8 cellular contexts compared by ENCODE assay signal in the genomic region with DNA sequence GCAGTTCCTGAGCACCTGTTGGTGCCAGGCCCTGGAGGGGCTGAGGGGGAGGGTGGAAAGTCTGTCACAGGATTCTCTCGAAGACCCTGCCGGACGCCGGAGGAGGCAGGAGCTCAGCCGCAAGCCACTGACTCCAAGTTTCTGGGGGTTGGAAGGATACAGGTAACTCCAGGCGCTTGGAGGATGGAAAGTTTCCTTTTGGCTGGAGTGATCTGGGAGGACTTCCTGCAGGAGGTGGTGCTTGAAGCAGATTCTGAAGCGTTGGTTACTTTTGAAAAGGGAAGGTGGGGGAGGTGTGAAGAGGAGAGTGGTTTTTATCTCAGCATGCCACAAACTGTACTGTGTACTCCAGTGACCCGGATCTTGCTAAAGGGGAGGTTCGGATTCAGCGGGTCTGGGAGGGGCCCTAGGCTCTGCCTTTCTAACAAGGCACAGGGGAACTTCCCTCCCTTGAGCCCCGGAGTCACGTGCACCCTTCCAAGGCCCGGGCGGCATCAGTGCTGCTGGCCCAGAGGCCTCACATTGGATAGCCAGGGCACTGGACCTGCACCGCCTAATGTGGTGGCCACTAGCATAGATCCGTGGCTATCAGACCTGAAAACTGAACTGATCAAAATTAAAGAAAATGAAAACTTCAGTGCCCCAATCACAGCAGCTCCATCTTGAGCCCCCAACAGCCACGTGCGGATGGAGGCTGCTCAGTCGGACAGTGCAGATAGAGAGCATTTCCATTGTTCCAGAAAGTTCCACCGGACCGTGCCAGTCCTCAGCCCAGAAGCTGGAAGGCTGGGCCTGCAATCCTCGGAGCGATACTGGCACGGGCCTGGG. TPM values are rescaled to one million over a fixed set of nuclear protein-coding genes. Genes with fewer than 3 reads are reported as not detected.
DNase-seq lines count a peak whose midpoint lies in the region; ATAC-seq and TF ChIP-seq lines count a peak whose summit lies in the region.

No MANE protein-coding gene starts in this region.

- WGBS in endodermal cell (ENCODE audit: insufficient coverage in 1 of 2, insufficient read length in 1 of 2), 2 experiments: 84 to 87% methylated on average over 20 to 24 of the region's 24 CpGs
- WGBS in stomach, 5 donors: 44 to 68% (median 63%) methylated on average over 24 of the region's 24 CpGs

- H3K9me3 ChIP-seq in DOHH2 (ENCODE audit: control insufficient read depth, insufficient read depth, low read length) (no peaks in the 10 kb centered on the region), endodermal cell (ENCODE audit: control insufficient read depth, low read length) (no peaks in the 10 kb centered on the region), stomach (no peaks in the 10 kb centered on the region)

- no peaks in the 10 kb centered on the region for H3K27me3 Mint-ChIP-seq in endodermal cell (ENCODE audit: insufficient read depth)

- H3K4me3 ChIP-seq in DOHH2 (ENCODE audit: low read length): no peak overlapping the region
- H3K4me3 ChIP-seq in endodermal cell (ENCODE audit: low read length): no peak overlapping the region
- peak overlapping the region in 1 of 4 donors; percentile 13 for H3K4me3 ChIP-seq in stomach

- intact Hi-C loops in stomach (cut with DNase I; ENCODE audit: low total_unique reads): no loop called here

- H3K9me3 Mint-ChIP-seq in endodermal cell: no peaks in the 10 kb centered on the region

- H3K27me3 ChIP-seq in DOHH2 (ENCODE audit: control insufficient read depth, low read length): peaks cover 25% of the 10 kb centered on the region
- H3K27me3 ChIP-seq in endodermal cell (ENCODE audit: control insufficient read depth, insufficient read depth, low read length, poor library complexity, severe bottlenecking): no peaks in the 10 kb centered on the region
- no peaks in the 10 kb centered on the region for H3K27me3 ChIP-seq in stomach

- no peak for TF ChIP-seq POLR2A in stomach (IDR thresholded peaks at IDR 0.05)

- H3K9me2 ChIP-seq in DOHH2 (replicated peaks; ENCODE audit: control insufficient read depth, low read length): no peaks in the 10 kb centered on the region

- no peak for TF ChIP-seq CTCF in DOHH2 (IDR thresholded peaks at IDR 0.05; ENCODE audit: low read depth, low read length, poor library complexity, severe bottlenecking)
- no peak for TF ChIP-seq CTCF in endodermal cell (conservative IDR thresholded peaks at IDR 0.05)
- TF ChIP-seq CTCF in stomach (IDR thresholded peaks at IDR 0.05): no peak
- no peak for TF ChIP-seq CTCF in omental fat pad (IDR thresholded peaks at IDR 0.05)

- H3K4me2 ChIP-seq in DOHH2 (ENCODE audit: low read length): peak overlapping the region; percentile 46

- no peak for TF ChIP-seq EP300 in stomach (IDR thresholded peaks at IDR 0.05)

- H3K4me3 Mint-ChIP-seq in endodermal cell: no peak overlapping the region

- peaks cover 2% of the 10 kb centered on the region; the same call in 1 of the 2 replicates for H3K79me2 ChIP-seq in DOHH2 (ENCODE audit: control insufficient read depth, low read length)

- H3F3A ChIP-seq in DOHH2 (ENCODE audit: control insufficient read depth, insufficient read depth): no peaks in the 10 kb centered on the region

- H3K4me1 Mint-ChIP-seq in endodermal cell: peaks cover 59% of the 10 kb centered on the region

- H3K9ac ChIP-seq in endodermal cell (ENCODE audit: extremely low read depth, low read length, poor library complexity, severe bottlenecking): no peak overlapping the region

- H3K27ac ChIP-seq in DOHH2 (ENCODE audit: low read depth, low read length): no peak overlapping the region
- H3K27ac ChIP-seq in endodermal cell (ENCODE audit: low read depth, low read length): no peak overlapping the region
- H3K27ac ChIP-seq in stomach: peak overlapping the region; percentile 49 to 80 (median 71)

- peaks cover 19% of the 10 kb centered on the region for H4K20me1 ChIP-seq in DOHH2 (ENCODE audit: control insufficient read depth, insufficient read depth, low read depth, low read length)

- H3K36me3 Mint-ChIP-seq in endodermal cell (ENCODE audit: low read depth): no peaks in the 10 kb centered on the region

- peak overlapping the region; percentile 4 for H3K27ac Mint-ChIP-seq in endodermal cell

- ATAC-seq in GM21529 (IDR thresholded peaks at IDR 0.05; ENCODE audit: unreplicated experiment) (peak; percentile 54), omental fat pad (ENCODE audit: low FRiP score) (no peak)

- H3K36me3 ChIP-seq in DOHH2 (ENCODE audit: control insufficient read depth, low read length) (no peaks in the 10 kb centered on the region), endodermal cell (ENCODE audit: control insufficient read depth, insufficient read depth, low read length) (no peaks in the 10 kb centered on the region), stomach (no peaks in the 10 kb centered on the region)

- H3K4me1 ChIP-seq in DOHH2 (ENCODE audit: control insufficient read depth, low read length) (peaks cover 39% of the 10 kb centered on the region), endodermal cell (ENCODE audit: control insufficient read depth, insufficient read depth, low read length) (peaks cover 31% of the 10 kb centered on the region), stomach (peaks cover 64 to 99% (median 89%) of the 10 kb centered on the region in 4 donors)

- DNase-seq in NOMO-1 (lab: John Stamatoyannopoulos, UW; ENCODE audit: unreplicated experiment in 2 of 2) (peak; percentile 97 to 98), endodermal cell (no peak), stomach (peak; percentile 49), A172 (ENCODE audit: low spot score) (no peak), AG08395 (ENCODE audit: low spot score) (no peak), omental fat pad (ENCODE audit: low spot score) (no peak)

RNA-seq across cellular contexts. Expression of a gene that starts 42.2 kb away (rescaled TPM):
- 100 to 1,000 TPM; 108 to 128 TPM for total RNA-seq in endodermal cell
- polyA plus RNA-seq in endodermal cell (2013, experiment 1 of 2): 55.0 TPM
- 54.2 TPM for polyA plus RNA-seq in endodermal cell (2013, experiment 2 of 2)
- 100 to 1,000 TPM in 4 of 5 donors, 10 to 100 TPM in 1; 58.2 to 294 (median 141) TPM for total RNA-seq in stomach
- 10 to 100 TPM; 11.8 to 21.1 (median 12.9) TPM for polyA plus RNA-seq in stomach
- 9.7 and 13.4 TPM in 2 replicates for total RNA-seq in A172 (2014; rRNA removed; shearing (Covaris generic))
- 100 to 1,000 TPM in 2 of 4 donors, 10 to 100 TPM in 2; 50.9 to 181 (median 90.9) TPM for total RNA-seq in omental fat pad

Comparison
In these comparisons a context has a peak if more than half of its experiments do, and no peak if none do; other contexts are left out.
1. H3K27ac ChIP-seq: peak in stomach (5 of 5); none in DOHH2 (single experiment) and endodermal cell (single experiment).
2. DNase-seq: peak in NOMO-1 (2 of 2) and stomach (single experiment); none in endodermal cell (single experiment), A172 (single experiment), AG08395 (single experiment) and omental fat pad (single experiment).